In the genomic region with DNA sequence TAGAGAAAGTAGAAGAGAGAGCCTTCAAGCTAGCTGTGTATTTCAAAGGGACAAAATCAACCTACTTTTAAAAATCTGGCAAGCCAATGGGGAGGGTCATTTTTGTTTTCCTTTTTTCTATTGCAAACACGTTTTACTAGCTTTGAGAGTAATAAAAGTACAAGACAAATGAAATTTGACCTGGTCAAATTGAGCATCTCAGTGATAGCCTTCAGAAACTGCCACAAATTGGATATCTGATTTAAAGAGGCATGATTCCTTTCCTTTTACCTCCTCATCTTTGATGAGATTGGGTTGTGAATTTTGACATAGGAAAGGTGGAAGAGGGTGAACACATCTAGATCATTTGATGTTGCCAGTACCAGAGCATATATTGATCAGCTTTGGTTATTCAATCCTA, we compare ENCODE assay signal across 18 cellular contexts.
"Had no signal": no experiment of that assay in that cellular context is flagged by ENCODE, and none has a peak within 500 bp of the region (broad histone marks: within the 10 kb centered on the region; RNA-seq: fewer than 3 reads in every experiment).

No MANE protein-coding gene starts in this region.

- H3K36me3 ChIP-seq: esophagus muscularis mucosa, ovary, right atrium auricular region, sigmoid colon, suprapubic skin, thyroid gland, upper lobe of left lung, uterus had no signal

- H3K4me3 ChIP-seq: esophagus muscularis mucosa, ovary, right atrium auricular region, sigmoid colon, suprapubic skin, thyroid gland, upper lobe of left lung, uterus had no signal

- DNase-seq: cortex of kidney; effector memory CD4-positive, alpha-beta T cell; foreskin keratinocyte; kidney; mesendoderm; naive thymus-derived CD4-positive, alpha-beta T cell; ovary; sigmoid colon; small intestine; stimulated activated CD4-positive, alpha-beta T cell treated with anti-CD3 and anti-CD28 coated beads, Interleukin-2, amount 100 ng/mL, for 48 hours; stimulated activated naive CD8-positive, alpha-beta T cell treated with anti-CD3 and anti-CD28 coated beads, Interleukin-15, Interleukin-2, amounts not matched to agents 100 U/mL and 50 U/mL, for 24 hours; upper lobe of left lung; uterus had no signal

- H3K9me3 ChIP-seq: esophagus muscularis mucosa, ovary, right atrium auricular region, sigmoid colon, suprapubic skin, thyroid gland, upper lobe of left lung, uterus had no signal

- H3K27me3 ChIP-seq: esophagus muscularis mucosa, foreskin keratinocyte, ovary, right atrium auricular region, sigmoid colon, suprapubic skin, thyroid gland, upper lobe of left lung, uterus had no signal

- H3K27ac ChIP-seq: epithelial cell of prostate, esophagus muscularis mucosa, foreskin keratinocyte, ovary, right atrium auricular region, sigmoid colon, suprapubic skin, thyroid gland, upper lobe of left lung, uterus had no signal

- H3K4me1 ChIP-seq: foreskin keratinocyte, right atrium auricular region, suprapubic skin, upper lobe of left lung had no signal

- ATAC-seq: foreskin keratinocyte; naive thymus-derived CD4-positive, alpha-beta T cell; stimulated activated naive CD8-positive, alpha-beta T cell treated with anti-CD3 and anti-CD28 coated beads, Interleukin-15, Interleukin-2, amounts not matched to agents 100 U/mL and 50 U/mL, for 24 hours had no signal
